ENCODE assay signal across 1 cellular context in the genomic region with DNA sequence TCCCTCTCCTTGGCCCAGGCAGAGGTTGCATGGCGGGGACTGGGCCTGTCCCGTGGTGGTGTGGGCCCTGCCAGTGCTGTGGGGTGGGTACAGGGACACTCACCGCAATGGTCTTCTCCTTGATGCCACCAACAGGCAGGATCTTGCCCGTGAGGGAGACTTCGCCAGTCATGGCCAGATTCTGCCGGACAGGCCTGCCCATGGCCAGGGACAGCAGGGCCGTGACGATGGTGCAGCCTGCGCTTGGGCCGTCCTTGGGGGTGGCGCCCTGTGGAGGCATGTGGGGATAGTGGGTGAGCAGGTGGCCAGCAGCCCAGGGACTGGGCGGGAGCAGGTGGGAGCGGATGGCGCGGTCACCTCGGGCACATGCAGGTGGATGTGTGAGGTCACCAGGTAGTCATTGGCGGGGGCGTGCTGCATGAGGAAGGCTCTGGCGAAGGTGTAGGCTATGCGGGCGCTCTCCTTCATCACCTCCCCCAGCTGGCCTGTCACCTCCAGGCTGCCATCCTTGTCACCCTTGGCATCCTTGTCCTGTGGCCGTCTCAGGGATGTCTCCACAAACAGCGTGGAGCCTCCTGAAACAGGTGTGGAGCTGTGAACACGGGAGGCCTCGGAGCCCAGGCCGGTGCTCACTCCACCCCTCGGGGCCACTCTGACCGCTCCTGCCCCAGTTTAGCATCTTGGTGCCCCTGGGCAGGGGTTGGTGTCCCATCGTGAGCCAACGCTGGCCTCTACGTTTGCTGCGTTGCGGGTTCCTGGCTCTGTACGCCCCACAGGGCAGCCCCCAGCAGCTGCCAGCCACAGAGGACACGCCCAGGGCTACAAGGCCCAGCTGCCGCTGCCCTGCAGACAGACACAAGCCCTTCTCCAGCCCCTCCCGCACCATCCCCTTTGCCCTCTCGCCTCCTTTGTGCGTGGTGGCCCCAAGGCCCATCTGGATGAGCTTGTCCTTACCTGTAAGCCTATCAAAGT.
TF ChIP-seq lines count a peak whose summit lies in the region.

No MANE protein-coding gene starts in this region.

TF ChIP-seq in WTC11, 78 proteins besides CTCF, POLR2A, EP300 and RAD21 (continued from another document):
- TF ChIP-seq, protein P1, sequence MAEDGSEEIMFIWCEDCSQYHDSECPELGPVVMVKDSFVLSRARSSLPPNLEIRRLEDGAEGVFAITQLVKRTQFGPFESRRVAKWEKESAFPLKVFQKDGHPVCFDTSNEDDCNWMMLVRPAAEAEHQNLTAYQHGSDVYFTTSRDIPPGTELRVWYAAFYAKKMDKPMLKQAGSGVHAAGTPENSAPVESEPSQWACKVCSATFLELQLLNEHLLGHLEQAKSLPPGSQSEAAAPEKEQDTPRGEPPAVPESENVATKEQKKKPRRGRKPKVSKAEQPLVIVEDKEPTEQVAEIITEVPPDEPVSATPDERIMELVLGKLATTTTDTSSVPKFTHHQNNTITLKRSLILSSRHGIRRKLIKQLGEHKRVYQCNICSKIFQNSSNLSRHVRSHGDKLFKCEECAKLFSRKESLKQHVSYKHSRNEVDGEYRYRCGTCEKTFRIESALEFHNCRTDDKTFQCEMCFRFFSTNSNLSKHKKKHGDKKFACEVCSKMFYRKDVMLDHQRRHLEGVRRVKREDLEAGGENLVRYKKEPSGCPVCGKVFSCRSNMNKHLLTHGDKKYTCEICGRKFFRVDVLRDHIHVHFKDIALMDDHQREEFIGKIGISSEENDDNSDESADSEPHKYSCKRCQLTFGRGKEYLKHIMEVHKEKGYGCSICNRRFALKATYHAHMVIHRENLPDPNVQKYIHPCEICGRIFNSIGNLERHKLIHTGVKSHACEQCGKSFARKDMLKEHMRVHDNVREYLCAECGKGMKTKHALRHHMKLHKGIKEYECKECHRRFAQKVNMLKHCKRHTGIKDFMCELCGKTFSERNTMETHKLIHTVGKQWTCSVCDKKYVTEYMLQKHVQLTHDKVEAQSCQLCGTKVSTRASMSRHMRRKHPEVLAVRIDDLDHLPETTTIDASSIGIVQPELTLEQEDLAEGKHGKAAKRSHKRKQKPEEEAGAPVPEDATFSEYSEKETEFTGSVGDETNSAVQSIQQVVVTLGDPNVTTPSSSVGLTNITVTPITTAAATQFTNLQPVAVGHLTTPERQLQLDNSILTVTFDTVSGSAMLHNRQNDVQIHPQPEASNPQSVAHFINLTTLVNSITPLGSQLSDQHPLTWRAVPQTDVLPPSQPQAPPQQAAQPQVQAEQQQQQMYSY (CRISPR knock-in tag; IDR thresholded peaks at IDR 0.05) = 0 out of 2 replicates have a peak, but pooled peaks have one; percentile 30
- TF ChIP-seq, protein P2, sequence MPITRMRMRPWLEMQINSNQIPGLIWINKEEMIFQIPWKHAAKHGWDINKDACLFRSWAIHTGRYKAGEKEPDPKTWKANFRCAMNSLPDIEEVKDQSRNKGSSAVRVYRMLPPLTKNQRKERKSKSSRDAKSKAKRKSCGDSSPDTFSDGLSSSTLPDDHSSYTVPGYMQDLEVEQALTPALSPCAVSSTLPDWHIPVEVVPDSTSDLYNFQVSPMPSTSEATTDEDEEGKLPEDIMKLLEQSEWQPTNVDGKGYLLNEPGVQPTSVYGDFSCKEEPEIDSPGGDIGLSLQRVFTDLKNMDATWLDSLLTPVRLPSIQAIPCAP (CRISPR knock-in tag; IDR thresholded peaks at IDR 0.05) = 0 out of 2 replicates have a peak, but pooled peaks have one; percentile 45
- 0 out of 2 replicates have a peak, but pooled peaks have one; percentile 19 for TF ChIP-seq SP1 (CRISPR knock-in tag; conservative IDR thresholded peaks at IDR 0.05)
- TF ChIP-seq, protein P3, sequence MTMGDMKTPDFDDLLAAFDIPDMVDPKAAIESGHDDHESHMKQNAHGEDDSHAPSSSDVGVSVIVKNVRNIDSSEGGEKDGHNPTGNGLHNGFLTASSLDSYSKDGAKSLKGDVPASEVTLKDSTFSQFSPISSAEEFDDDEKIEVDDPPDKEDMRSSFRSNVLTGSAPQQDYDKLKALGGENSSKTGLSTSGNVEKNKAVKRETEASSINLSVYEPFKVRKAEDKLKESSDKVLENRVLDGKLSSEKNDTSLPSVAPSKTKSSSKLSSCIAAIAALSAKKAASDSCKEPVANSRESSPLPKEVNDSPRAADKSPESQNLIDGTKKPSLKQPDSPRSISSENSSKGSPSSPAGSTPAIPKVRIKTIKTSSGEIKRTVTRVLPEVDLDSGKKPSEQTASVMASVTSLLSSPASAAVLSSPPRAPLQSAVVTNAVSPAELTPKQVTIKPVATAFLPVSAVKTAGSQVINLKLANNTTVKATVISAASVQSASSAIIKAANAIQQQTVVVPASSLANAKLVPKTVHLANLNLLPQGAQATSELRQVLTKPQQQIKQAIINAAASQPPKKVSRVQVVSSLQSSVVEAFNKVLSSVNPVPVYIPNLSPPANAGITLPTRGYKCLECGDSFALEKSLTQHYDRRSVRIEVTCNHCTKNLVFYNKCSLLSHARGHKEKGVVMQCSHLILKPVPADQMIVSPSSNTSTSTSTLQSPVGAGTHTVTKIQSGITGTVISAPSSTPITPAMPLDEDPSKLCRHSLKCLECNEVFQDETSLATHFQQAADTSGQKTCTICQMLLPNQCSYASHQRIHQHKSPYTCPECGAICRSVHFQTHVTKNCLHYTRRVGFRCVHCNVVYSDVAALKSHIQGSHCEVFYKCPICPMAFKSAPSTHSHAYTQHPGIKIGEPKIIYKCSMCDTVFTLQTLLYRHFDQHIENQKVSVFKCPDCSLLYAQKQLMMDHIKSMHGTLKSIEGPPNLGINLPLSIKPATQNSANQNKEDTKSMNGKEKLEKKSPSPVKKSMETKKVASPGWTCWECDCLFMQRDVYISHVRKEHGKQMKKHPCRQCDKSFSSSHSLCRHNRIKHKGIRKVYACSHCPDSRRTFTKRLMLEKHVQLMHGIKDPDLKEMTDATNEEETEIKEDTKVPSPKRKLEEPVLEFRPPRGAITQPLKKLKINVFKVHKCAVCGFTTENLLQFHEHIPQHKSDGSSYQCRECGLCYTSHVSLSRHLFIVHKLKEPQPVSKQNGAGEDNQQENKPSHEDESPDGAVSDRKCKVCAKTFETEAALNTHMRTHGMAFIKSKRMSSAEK (CRISPR knock-in tag; IDR thresholded peaks at IDR 0.05; ENCODE audit: borderline replicate concordance) = 0 out of 2 replicates have a peak, but pooled peaks have one; percentile 40
